In the genomic region with DNA sequence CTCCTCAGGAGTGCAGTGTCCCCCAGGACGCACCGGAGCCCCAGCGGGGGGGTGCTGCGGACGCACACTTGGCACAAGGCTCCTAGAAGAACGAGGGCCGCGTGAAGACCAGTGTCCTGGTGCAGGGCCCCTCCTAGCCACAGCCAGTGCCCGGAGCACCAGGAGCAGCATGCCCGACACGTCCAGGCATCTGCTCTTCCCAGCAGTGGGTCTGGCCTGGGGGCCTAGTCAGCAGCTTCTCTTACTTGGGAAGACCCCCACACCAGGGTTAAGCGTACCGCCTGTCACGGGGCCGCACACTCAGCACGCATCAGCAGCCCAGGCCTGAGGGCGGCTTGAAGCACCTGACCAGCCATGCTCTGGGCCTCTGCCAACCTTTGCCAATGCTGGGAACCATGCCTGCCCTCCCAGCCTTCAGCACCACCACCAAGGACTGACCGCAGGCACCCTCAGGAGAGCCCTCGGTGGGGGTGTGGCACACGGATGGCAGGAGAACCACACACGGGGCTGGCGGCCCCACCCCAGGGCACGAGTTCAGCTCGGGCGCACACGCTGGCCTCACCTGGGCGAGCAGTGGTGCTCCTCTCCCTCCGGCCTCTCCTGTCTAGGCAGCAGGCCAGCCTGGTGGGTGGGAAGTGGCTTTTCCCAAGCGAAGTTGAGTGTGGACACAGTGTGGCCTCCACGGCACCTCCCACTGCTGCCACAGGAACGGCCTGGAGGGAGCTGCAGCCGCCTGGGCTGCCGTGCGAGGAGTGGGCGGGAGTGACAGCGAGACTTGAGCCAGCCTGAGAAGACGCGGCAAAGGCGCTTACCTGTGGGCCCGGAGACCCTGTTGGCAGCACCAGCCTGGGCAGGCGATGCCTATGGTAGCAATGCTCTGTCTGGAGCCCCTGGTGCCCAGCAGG, we compare ENCODE assay signal across 17 cellular contexts. TPM values are rescaled to one million over a fixed set of nuclear protein-coding genes. Genes with fewer than 3 reads are reported as not detected.
"Had no signal": no experiment of that assay in that cellular context is flagged by ENCODE, and none has a peak within 500 bp of the region (broad histone marks: within the 10 kb centered on the region; RNA-seq: fewer than 3 reads in every experiment).

No MANE protein-coding gene starts in this region.

- H3K4me3 ChIP-seq: lower lobe of right lung, psoas muscle, tibial artery, vagina had no signal

- ATAC-seq: activated CD8-positive, alpha-beta memory T cell treated with anti-CD3 and anti-CD28 coated beads, Interleukin-2, amount 10 ng/mL, durations not matched to agents 7 days and 5 days; lower lobe of right lung had no signal

- DNase-seq: activated CD4-positive, alpha-beta T cell treated with anti-CD3 and anti-CD28 coated beads, Interleukin-2, amount 50 U/mL, for 4 hours; activated CD4-positive, CD25-positive, alpha-beta regulatory T cell treated with anti-CD3 and anti-CD28 coated beads, Interleukin-2, amount 50 U/mL, for 72 hours; activated CD8-positive, alpha-beta memory T cell treated with anti-CD3 and anti-CD28 coated beads, Interleukin-2, amount 10 ng/mL, durations not matched to agents 7 days and 5 days; activated effector memory CD4-positive, alpha-beta T cell treated with Interleukin-2 at 50 U/mL for 16 hours; activated T-cell treated with anti-CD3 and anti-CD28 coated beads, Interleukin-2, amount 50 U/mL, for 24 hours; foreskin melanocyte; lower lobe of right lung; midbrain; psoas muscle; stimulated activated CD4-positive, alpha-beta T cell treated with anti-CD3 and anti-CD28 coated beads, Interleukin-15, amount 100 ng/mL, for 24 hours; stimulated activated CD4-positive, alpha-beta T cell treated with anti-CD3 and anti-CD28 coated beads, Interleukin-4, amount 100 ng/mL, for 24 hours; SW 1271 had no signal

- H3K4me1 Mint-ChIP-seq: activated CD8-positive, alpha-beta memory T cell treated with anti-CD3 and anti-CD28 coated beads, Interleukin-2, amount 10 ng/mL, durations not matched to agents 7 days and 5 days; activated naive CD4-positive, alpha-beta T cell treated with anti-CD3 and anti-CD28 coated beads, Interleukin-2, amount 50 U/mL, for 24 hours had no signal

- H3K27me3 Mint-ChIP-seq: activated CD8-positive, alpha-beta memory T cell treated with anti-CD3 and anti-CD28 coated beads, Interleukin-2, amount 10 ng/mL, durations not matched to agents 7 days and 5 days; activated naive CD4-positive, alpha-beta T cell treated with anti-CD3 and anti-CD28 coated beads, Interleukin-2, amount 50 U/mL, for 24 hours; activated T-cell treated with anti-CD3 and anti-CD28 coated beads, Interleukin-2, amount 50 U/mL, for 24 hours had no signal

- H3K4me3 Mint-ChIP-seq: activated CD8-positive, alpha-beta memory T cell treated with anti-CD3 and anti-CD28 coated beads, Interleukin-2, amount 10 ng/mL, durations not matched to agents 7 days and 5 days; activated naive CD4-positive, alpha-beta T cell treated with anti-CD3 and anti-CD28 coated beads, Interleukin-2, amount 50 U/mL, for 24 hours; activated T-cell treated with anti-CD3 and anti-CD28 coated beads, Interleukin-2, amount 50 U/mL, for 24 hours; T-helper 2 cell treated with Interferon-gamma antibody and Interleukin-4, amounts not matched to agents 5 μg/mL and 100 μg/mL, for 36 hours had no signal

- H3K27me3 ChIP-seq: tibial artery, vagina had no signal

- H3K9me3 Mint-ChIP-seq: activated naive CD4-positive, alpha-beta T cell treated with anti-CD3 and anti-CD28 coated beads, Interleukin-2, amount 50 U/mL, for 24 hours; activated T-cell treated with anti-CD3 and anti-CD28 coated beads, Interleukin-2, amount 50 U/mL, for 24 hours; T-helper 2 cell treated with Interferon-gamma antibody and Interleukin-4, amounts not matched to agents 5 μg/mL and 100 μg/mL, for 36 hours had no signal

- H3K27ac Mint-ChIP-seq: activated CD8-positive, alpha-beta memory T cell treated with anti-CD3 and anti-CD28 coated beads, Interleukin-2, amount 10 ng/mL, durations not matched to agents 7 days and 5 days; activated naive CD4-positive, alpha-beta T cell treated with anti-CD3 and anti-CD28 coated beads, Interleukin-2, amount 50 U/mL, for 24 hours; activated T-cell treated with anti-CD3 and anti-CD28 coated beads, Interleukin-2, amount 50 U/mL, for 24 hours; T-helper 2 cell treated with Interferon-gamma antibody and Interleukin-4, amounts not matched to agents 5 μg/mL and 100 μg/mL, for 36 hours had no signal

- H3K27ac ChIP-seq: lower lobe of right lung, psoas muscle, tibial artery, vagina had no signal

RNA-seq across cellular contexts. Expression of gene CCDC183, which starts 34.1 kb away (rescaled TPM):
- total RNA-seq: endothelial cell of umbilical vein, psoas muscle, vagina had no signal
